In genomic region chr11:108871152-108871551, GRCh38 we compare ENCODE assay signal across 9 cellular contexts.
DNase-seq lines count a peak whose midpoint lies in the region; ATAC-seq, FAIRE-seq and TF ChIP-seq lines count a peak whose summit lies in the region.
"Had no signal": no experiment of that assay in that cellular context is flagged by ENCODE, and none has a peak within 500 bp of the region (broad histone marks: within the 10 kb centered on the region; RNA-seq: fewer than 3 reads in every experiment).

No MANE protein-coding gene starts in this region.

- no peak for FAIRE-seq in kidney (lab: Jason Lieb, UNC)
- FAIRE-seq: A204.1 had no signal

- no peaks in the 10 kb centered on the region for H3K9me3 Mint-ChIP-seq in activated CD4-positive, alpha-beta memory T cell treated with anti-CD3 and anti-CD28 coated beads for 36 hours
- H3K9me3 Mint-ChIP-seq in T-helper 2 cell treated with Interferon-gamma antibody and Interleukin-4, amounts not matched to agents 5 μg/mL and 100 μg/mL, for 36 hours = no peaks in the 10 kb centered on the region

- H3K36me3 Mint-ChIP-seq in activated CD4-positive, alpha-beta memory T cell treated with anti-CD3 and anti-CD28 coated beads for 36 hours = no peaks in the 10 kb centered on the region
- no peaks in the 10 kb centered on the region for H3K36me3 Mint-ChIP-seq in T-helper 2 cell treated with Interferon-gamma antibody and Interleukin-4, amounts not matched to agents 5 μg/mL and 100 μg/mL, for 36 hours (ENCODE audit: low read depth)

- POLR2A ChIA-PET in activated CD4-positive, alpha-beta memory T cell treated with anti-CD3 and anti-CD28 coated beads for 36 hours (lab: Charles Lee) = no interaction called here

- no peaks in the 10 kb centered on the region for H3K27me3 Mint-ChIP-seq in activated CD4-positive, alpha-beta memory T cell treated with anti-CD3 and anti-CD28 coated beads for 36 hours
- no peaks in the 10 kb centered on the region for H3K27me3 Mint-ChIP-seq in T-helper 2 cell treated with Interferon-gamma antibody and Interleukin-4, amounts not matched to agents 5 μg/mL and 100 μg/mL, for 36 hours (ENCODE audit: low read depth)

- DNase-seq in DMS 273 (lab: John Stamatoyannopoulos, UW; ENCODE audit: unreplicated experiment) (peak; percentile 22), DMS 273 treated with DMSO at 0.1 percent for 48 hours (lab: John Stamatoyannopoulos, UW) (no peak), kidney (no peak), NCI-H774 (lab: John Stamatoyannopoulos, UW) (no peak)
- DNase-seq in Jurkat, Clone E6-1 (ENCODE audit: low read depth, low spot score) = peak; percentile 28
- peak; percentile 53 for DNase-seq in activated CD4-positive, alpha-beta memory T cell treated with anti-CD3 and anti-CD28 coated beads for 36 hours
- no peak for DNase-seq in T-helper 2 cell treated with Interferon-gamma antibody and Interleukin-4, amounts not matched to agents 5 μg/mL and 100 μg/mL, for 36 hours (ENCODE audit: low spot score)

- no peak for TF ChIP-seq POLR2A in GM18505 (IDR thresholded peaks at IDR 0.05; ENCODE audit: borderline replicate concordance, extremely low read depth, insufficient read depth, insufficient read length)

- intact Hi-C loops in activated CD4-positive, alpha-beta memory T cell treated with anti-CD3 and anti-CD28 coated beads for 36 hours (cut with micrococcal nuclease) = loop anchor here (1.0 to 5.0 kb wide), 2 partner anchors 139 to 173 kb away; no protein-coding TSS in a partner anchor
- intact Hi-C loops in kidney (cut with DNase I) = no loop called here

- CTCF ChIA-PET in activated CD4-positive, alpha-beta memory T cell treated with anti-CD3 and anti-CD28 coated beads for 36 hours (lab: Charles Lee) = interaction anchor here (1.2 to 2.4 kb wide), 3 partner anchors 9 to 173 kb away, joined by 3 to 18 read pairs (median 3); no protein-coding TSS in a partner anchor

- H3K4me3 Mint-ChIP-seq in activated CD4-positive, alpha-beta memory T cell treated with anti-CD3 and anti-CD28 coated beads for 36 hours = no peak overlapping the region
- no peak overlapping the region for H3K4me3 Mint-ChIP-seq in T-helper 2 cell treated with Interferon-gamma antibody and Interleukin-4, amounts not matched to agents 5 μg/mL and 100 μg/mL, for 36 hours

- peaks cover 10% of the 10 kb centered on the region for H3K4me1 Mint-ChIP-seq in activated CD4-positive, alpha-beta memory T cell treated with anti-CD3 and anti-CD28 coated beads for 36 hours (ENCODE audit: low read depth)
- no peaks in the 10 kb centered on the region for H3K4me1 Mint-ChIP-seq in T-helper 2 cell treated with Interferon-gamma antibody and Interleukin-4, amounts not matched to agents 5 μg/mL and 100 μg/mL, for 36 hours (ENCODE audit: low read depth)

- no peak overlapping the region for H3K27ac Mint-ChIP-seq in activated CD4-positive, alpha-beta memory T cell treated with anti-CD3 and anti-CD28 coated beads for 36 hours
- H3K27ac Mint-ChIP-seq in T-helper 2 cell treated with Interferon-gamma antibody and Interleukin-4, amounts not matched to agents 5 μg/mL and 100 μg/mL, for 36 hours = no peak overlapping the region

- peaks cover 0 to 3% of the 10 kb centered on the region in 2 donors for H3K4me1 ChIP-seq in kidney (ENCODE audit: control insufficient read depth in 1 of 2, insufficient read depth in 1 of 2, low read depth in 1 of 2, low read length in 2 of 2)

- TF ChIP-seq CTCF in kidney (IDR thresholded peaks at IDR 0.05; ENCODE audit: borderline replicate concordance, extremely low read depth, insufficient read depth) = peak; percentile 58

- H3K9me3 ChIP-seq in kidney (ENCODE audit: control insufficient read depth in 1 of 2, low read length in 2 of 2) = no peaks in the 10 kb centered on the region

- no peak overlapping the region for H3K27ac ChIP-seq in kidney (ENCODE audit: low read depth in 2 of 2, low read length in 2 of 2)

- ATAC-seq in GM18505 (IDR thresholded peaks at IDR 0.05; ENCODE audit: unreplicated experiment) = no peak

- no peaks in the 10 kb centered on the region for H3K36me3 ChIP-seq in kidney (ENCODE audit: control insufficient read depth in 1 of 2, insufficient read depth in 2 of 2, low read length in 2 of 2)

- H3K9ac ChIP-seq in kidney (ENCODE audit: low read length in 2 of 2) = no peak overlapping the region

- H3K4me3 ChIP-seq in Jurkat, Clone E6-1 (ENCODE audit: low read length) = no peak overlapping the region
- H3K4me3 ChIP-seq in kidney (ENCODE audit: low read length in 2 of 2) = no peak overlapping the region

Comparison
In these comparisons a context has a peak if more than half of its experiments do, and no peak if none do; other contexts are left out.
1. DNase-seq: peak in DMS 273 (single experiment), Jurkat, Clone E6-1 (single experiment) and activated CD4-positive, alpha-beta memory T cell treated with anti-CD3 and anti-CD28 coated beads for 36 hours (single experiment); none in DMS 273 treated with DMSO at 0.1 percent for 48 hours (single experiment), kidney (single experiment), T-helper 2 cell treated with Interferon-gamma antibody and Interleukin-4, amounts not matched to agents 5 μg/mL and 100 μg/mL, for 36 hours (single experiment) and NCI-H774 (single experiment).